Comparison of ENCODE assay signal across 8 cellular contexts in genomic region chr12:55188974-55189556, GRCh38. TPM values are rescaled to one million over a fixed set of nuclear protein-coding genes. Genes with fewer than 3 reads are reported as not detected.
DNase-seq lines count a peak whose midpoint lies in the region; ATAC-seq and TF ChIP-seq lines count a peak whose summit lies in the region.

No MANE protein-coding gene starts in this region.

- no peaks in the 10 kb centered on the region for H4K20me1 ChIP-seq in hepatocyte (ENCODE audit: insufficient read depth, poor library complexity, severe bottlenecking)
- no peaks in the 10 kb centered on the region for H4K20me1 ChIP-seq in smooth muscle cell (ENCODE audit: low read depth)

- no peaks in the 10 kb centered on the region for H3K4me1 Mint-ChIP-seq in activated T-cell treated with anti-CD3 and anti-CD28 coated beads, Interleukin-2, amount 50 U/mL, for 4 hours (ENCODE audit: low read depth)

- H3K9me3 ChIP-seq in NT2/D1 (ENCODE audit: insufficient read depth, low read length) (peaks cover 17% of the 10 kb centered on the region), hepatocyte (ENCODE audit: low read depth) (no peaks in the 10 kb centered on the region), smooth muscle cell (replicated peaks; ENCODE audit: low read depth) (no peaks in the 10 kb centered on the region)

- H3K4me1 ChIP-seq in NT2/D1 (ENCODE audit: insufficient read depth, insufficient read length) (no peaks in the 10 kb centered on the region), hepatocyte (ENCODE audit: insufficient read depth) (no peaks in the 10 kb centered on the region), smooth muscle cell (ENCODE audit: low read depth) (no peaks in the 10 kb centered on the region)

- no peaks in the 10 kb centered on the region for H3K36me3 Mint-ChIP-seq in activated T-cell treated with anti-CD3 and anti-CD28 coated beads, Interleukin-2, amount 50 U/mL, for 4 hours (ENCODE audit: insufficient read depth)

- H3K36me3 ChIP-seq in NT2/D1 (ENCODE audit: insufficient read depth, insufficient read length, low read length) (no peaks in the 10 kb centered on the region), hepatocyte (replicated peaks; ENCODE audit: insufficient read depth, low read depth) (no peaks in the 10 kb centered on the region), smooth muscle cell (ENCODE audit: low read depth) (no peaks in the 10 kb centered on the region)

- H3K27ac ChIP-seq in hepatocyte (no peak overlapping the region), smooth muscle cell (ENCODE audit: low read depth) (no peak overlapping the region)

- H3K79me2 ChIP-seq in hepatocyte (no peaks in the 10 kb centered on the region), smooth muscle cell (ENCODE audit: low read depth) (no peaks in the 10 kb centered on the region)

- H3K27me3 ChIP-seq in NT2/D1 (ENCODE audit: insufficient read depth, insufficient read length) (no peaks in the 10 kb centered on the region), hepatocyte (no peaks in the 10 kb centered on the region), smooth muscle cell (ENCODE audit: low read depth) (no peaks in the 10 kb centered on the region)

- H3K27me3 Mint-ChIP-seq in activated T-cell treated with anti-CD3 and anti-CD28 coated beads, Interleukin-2, amount 50 U/mL, for 4 hours (ENCODE audit: low read depth): peaks cover 28% of the 10 kb centered on the region

- H2AFZ ChIP-seq in hepatocyte (no peak overlapping the region), smooth muscle cell (ENCODE audit: low read depth) (no peak overlapping the region)

- peak; percentile 86 for TF ChIP-seq CTCF in hepatocyte (IDR thresholded peaks at IDR 0.05; ENCODE audit: poor library complexity)
- TF ChIP-seq CTCF in smooth muscle cell (IDR thresholded peaks at IDR 0.05; ENCODE audit: borderline replicate concordance, insufficient read depth, poor library complexity, severe bottlenecking): peak; percentile 87

- WGBS in hepatocyte (ENCODE audit: low lambda C conversion rate, missing lambda C conversion rate): 0% methylated on average over 4 of the region's 4 CpGs
- 0% methylated on average over 4 of the region's 4 CpGs for WGBS in smooth muscle cell (ENCODE audit: low lambda C conversion rate)

- no peak for DNase-seq in activated T-cell treated with anti-CD3 and anti-CD28 coated beads, Interleukin-2, amount 50 U/mL, for 4 hours
- no peak for DNase-seq in activated T-cell treated with anti-CD3 and anti-CD28 coated beads, Interleukin-2, amount 50 U/mL, for 48 hours
- DNase-seq in Jurkat, Clone E6-1 (ENCODE audit: low read depth, low spot score): peak; percentile 82
- DNase-seq in NT2/D1 (ENCODE audit: low read depth, low spot score) (peak; percentile 81), amniotic epithelial cell (ENCODE audit: low read depth) (peak; percentile 72), hepatocyte (ENCODE audit: low spot score) (peak; percentile 85), smooth muscle cell (lab: John Stamatoyannopoulos, UW; ENCODE audit: unreplicated experiment) (no peak)

- H3K9ac ChIP-seq in NT2/D1 (ENCODE audit: insufficient read length, low read depth): no peak overlapping the region
- no peak overlapping the region for H3K9ac ChIP-seq in smooth muscle cell (ENCODE audit: low read depth)

- H3K9me2 ChIP-seq in hepatocyte (replicated peaks; ENCODE audit: insufficient read depth): no peaks in the 10 kb centered on the region

- ATAC-seq in activated T-cell treated with anti-CD3 and anti-CD28 coated beads, Interleukin-2, amount 50 U/mL, for 4 hours: peak; percentile 69 to 86
- ATAC-seq in GM21723 (IDR thresholded peaks at IDR 0.05; ENCODE audit: unreplicated experiment): peak; percentile 83

- no peak overlapping the region for H3K4me3 Mint-ChIP-seq in activated T-cell treated with anti-CD3 and anti-CD28 coated beads, Interleukin-2, amount 50 U/mL, for 4 hours

- H3K4me2 ChIP-seq in hepatocyte (no peak overlapping the region), smooth muscle cell (no peak overlapping the region)

- H3F3A ChIP-seq in smooth muscle cell (ENCODE audit: low read depth): no peaks in the 10 kb centered on the region

- no peak overlapping the region for H3K4me3 ChIP-seq in Jurkat, Clone E6-1 (ENCODE audit: low read length)
- H3K4me3 ChIP-seq in NT2/D1 (ENCODE audit: insufficient read length, low read depth) (no peak overlapping the region), hepatocyte (no peak overlapping the region), smooth muscle cell (no peak overlapping the region)

- no peaks in the 10 kb centered on the region for H3K9me3 Mint-ChIP-seq in activated T-cell treated with anti-CD3 and anti-CD28 coated beads, Interleukin-2, amount 50 U/mL, for 4 hours

RNA-seq across cellular contexts. Expression of gene OR10A7, which starts 31.8 kb away (rescaled TPM):
- total RNA-seq in activated T-cell treated with anti-CD3 and anti-CD28 coated beads, Interleukin-2, amount 50 U/mL, for 4 hours: not detected
- not detected for polyA plus RNA-seq in Jurkat, Clone E6-1 (2012; ENCODE audit: insufficient read depth, insufficient read length)
- total RNA-seq in hepatocyte (not detected in 2 replicates), smooth muscle cell (not detected in 2 replicates)
- polyA plus RNA-seq in hepatocyte (not detected in 2 replicates), smooth muscle cell (not detected in 2 replicates)

RNA-seq across cellular contexts. Expression of gene OR6C74, which starts 55.3 kb away (rescaled TPM):
- total RNA-seq in activated T-cell treated with anti-CD3 and anti-CD28 coated beads, Interleukin-2, amount 50 U/mL, for 4 hours: not detected
- not detected for polyA plus RNA-seq in Jurkat, Clone E6-1 (2012; ENCODE audit: insufficient read depth, insufficient read length)
- total RNA-seq in hepatocyte (not detected in 2 replicates), smooth muscle cell (not detected in 2 replicates)
- polyA plus RNA-seq in hepatocyte (not detected in 2 replicates), smooth muscle cell (not detected in 2 replicates)

Comparison
In these comparisons a context has a peak if more than half of its experiments do, and no peak if none do; other contexts are left out.
1. DNase-seq: peak in Jurkat, Clone E6-1 (single experiment), NT2/D1 (single experiment), amniotic epithelial cell (single experiment) and hepatocyte (single experiment); none in activated T-cell treated with anti-CD3 and anti-CD28 coated beads, Interleukin-2, amount 50 U/mL, for 4 hours (single experiment), activated T-cell treated with anti-CD3 and anti-CD28 coated beads, Interleukin-2, amount 50 U/mL, for 48 hours (0 of 2) and smooth muscle cell (single experiment).